Comparison of ENCODE assay signal across 17 cellular contexts in genomic region chr7:117645456-117646181, GRCh38.
A peak's percentile ranks its signal among the peaks of the same experiment; 100 is the strongest.
DNase-seq lines count a peak whose midpoint lies in the region; ATAC-seq, FAIRE-seq and TF ChIP-seq lines count a peak whose summit lies in the region.
"Had no signal": no experiment of that assay in that cellular context is flagged by ENCODE, and none has a peak within 500 bp of the region (broad histone marks: within the 10 kb centered on the region; RNA-seq: fewer than 3 reads in every experiment).

No MANE protein-coding gene starts in this region.

- H3K27ac ChIP-seq in mesendoderm (ENCODE audit: low read depth, low read length): no peak overlapping the region
- no peak overlapping the region for H3K27ac ChIP-seq in upper lobe of right lung
- H3K27ac ChIP-seq: adrenal gland had no signal

- H3K9ac ChIP-seq in mesendoderm (ENCODE audit: low read length): no peak overlapping the region

- no peak overlapping the region for H3K4me2 ChIP-seq in mesendoderm (ENCODE audit: low read length)

- no peak overlapping the region for H2BK120ac ChIP-seq in mesendoderm (ENCODE audit: low read depth, low read length)

- H3K27me3 Mint-ChIP-seq in Caco-2 (ENCODE audit: insufficient read depth, unreplicated experiment): no peaks in the 10 kb centered on the region
- H3K27me3 Mint-ChIP-seq: activated B cell treated with CpG ODN at 0.5 μM for 24 hours; CD4-positive, CD25-positive, alpha-beta regulatory T cell had no signal

- no peak overlapping the region for H2BK15ac ChIP-seq in mesendoderm (replicated peaks; ENCODE audit: low read depth)

- H3K36me3 ChIP-seq in Caco-2 (ENCODE audit: control insufficient read depth, insufficient read depth, low read length) (peaks cover 3% of the 10 kb centered on the region), bronchial epithelial cell (ENCODE audit: control insufficient read depth, insufficient read depth, low read length) (no peaks in the 10 kb centered on the region), mesendoderm (ENCODE audit: control insufficient read depth, insufficient read depth, low read length) (no peaks in the 10 kb centered on the region), upper lobe of right lung (no peaks in the 10 kb centered on the region)
- H3K36me3 ChIP-seq: adrenal gland had no signal

- peaks cover 36% of the 10 kb centered on the region for H3K4me1 ChIP-seq in Caco-2
- no peaks in the 10 kb centered on the region for H3K4me1 ChIP-seq in mesendoderm (ENCODE audit: control insufficient read depth, low read depth, low read length)
- no peaks in the 10 kb centered on the region for H3K4me1 ChIP-seq in upper lobe of right lung
- H3K4me1 ChIP-seq: adrenal gland had no signal

- H3K4ac ChIP-seq in mesendoderm (ENCODE audit: low read depth, low read length): no peak overlapping the region

- no peaks in the 10 kb centered on the region for H3K79me2 ChIP-seq in mesendoderm (ENCODE audit: control insufficient read depth, insufficient read depth, low read length)

- peak overlapping the region; percentile 72 for H3K27ac Mint-ChIP-seq in Caco-2 (ENCODE audit: unreplicated experiment)
- H3K27ac Mint-ChIP-seq in activated naive CD4-positive, alpha-beta T cell treated with anti-CD3 and anti-CD28 coated beads, Interleukin-2, amount 50 U/mL, for 72 hours: no peak overlapping the region
- H3K27ac Mint-ChIP-seq: activated B cell treated with CpG ODN at 0.5 μM for 24 hours; CD4-positive, CD25-positive, alpha-beta regulatory T cell; natural killer cell had no signal

- no TSS peak for BruUV-seq in Caco-2 (replicated peaks; lab: Mats Ljungman, UMichigan)

- H3K79me1 ChIP-seq in mesendoderm (ENCODE audit: low read length): no peaks in the 10 kb centered on the region

- intact Hi-C loops in Caco-2 (cut with micrococcal nuclease; ENCODE audit: unreplicated experiment) (loop anchor here (1.0 kb wide), 2 partner anchors 20 to 57 kb away; no protein-coding TSS in a partner anchor), upper lobe of right lung (cut with DNase I) (no loop called here)

- H3K9me3 Mint-ChIP-seq in Caco-2 (ENCODE audit: unreplicated experiment): no peaks in the 10 kb centered on the region
- peaks cover 6 to 11% of the 10 kb centered on the region in 2 donors for H3K9me3 Mint-ChIP-seq in activated naive CD4-positive, alpha-beta T cell treated with anti-CD3 and anti-CD28 coated beads, Interleukin-2, amount 50 U/mL, for 72 hours
- H3K9me3 Mint-ChIP-seq: activated B cell treated with CpG ODN at 0.5 μM for 24 hours had no signal

- no peaks in the 10 kb centered on the region for H3K27me3 ChIP-seq in Caco-2 (replicated peaks; ENCODE audit: control insufficient read depth, insufficient read depth, low read length)
- no peaks in the 10 kb centered on the region for H3K27me3 ChIP-seq in bronchial epithelial cell (ENCODE audit: control insufficient read depth, insufficient read depth, low read length)
- H3K27me3 ChIP-seq in mesendoderm (ENCODE audit: insufficient read depth, low read length, poor library complexity): no peaks in the 10 kb centered on the region
- H3K27me3 ChIP-seq in upper lobe of right lung: no peaks in the 10 kb centered on the region
- H3K27me3 ChIP-seq: adrenal gland had no signal

- no peak overlapping the region for H2BK5ac ChIP-seq in mesendoderm (ENCODE audit: low read length)

- no peak overlapping the region for H4K8ac ChIP-seq in mesendoderm (ENCODE audit: low read depth, low read length)

- ATAC-seq in upper lobe of right lung: no peak
- no peak for ATAC-seq in activated naive CD4-positive, alpha-beta T cell treated with anti-CD3 and anti-CD28 coated beads, Interleukin-2, amount 50 U/mL, for 72 hours
- no peak for ATAC-seq in GM21786 (IDR thresholded peaks at IDR 0.05; ENCODE audit: unreplicated experiment)
- ATAC-seq: natural killer cell, right cardiac atrium had no signal

- no peak overlapping the region for H2AK5ac ChIP-seq in mesendoderm (ENCODE audit: low read length)

- no peak overlapping the region for H3K56ac ChIP-seq in mesendoderm (ENCODE audit: low read length)

- no peak overlapping the region for H3K4me3 Mint-ChIP-seq in Caco-2 (ENCODE audit: unreplicated experiment)
- H3K4me3 Mint-ChIP-seq: activated B cell treated with CpG ODN at 0.5 μM for 24 hours; CD4-positive, CD25-positive, alpha-beta regulatory T cell; natural killer cell had no signal

- H3K9me3 ChIP-seq in Caco-2: no peaks in the 10 kb centered on the region
- H3K9me3 ChIP-seq in upper lobe of right lung: no peaks in the 10 kb centered on the region
- H3K9me3 ChIP-seq: adrenal gland had no signal

- H3K4me1 Mint-ChIP-seq in Caco-2 (ENCODE audit: low read depth, unreplicated experiment): peaks cover 38% of the 10 kb centered on the region
- H3K4me1 Mint-ChIP-seq: activated B cell treated with CpG ODN at 0.5 μM for 24 hours; CD4-positive, CD25-positive, alpha-beta regulatory T cell; natural killer cell had no signal

- FAIRE-seq in bronchial epithelial cell (lab: Jason Lieb, UNC): no peak
- FAIRE-seq: kidney had no signal

- H3K4me3 ChIP-seq in Caco-2 (ENCODE audit: low read depth, low read length): no peak overlapping the region
- no peak overlapping the region for H3K4me3 ChIP-seq in bronchial epithelial cell (ENCODE audit: low read depth, low read length)
- H3K4me3 ChIP-seq in mesendoderm (ENCODE audit: low read length): no peak overlapping the region
- no peak overlapping the region for H3K4me3 ChIP-seq in upper lobe of right lung
- H3K4me3 ChIP-seq: adrenal gland had no signal

- H3K23ac ChIP-seq in mesendoderm (ENCODE audit: low read length): no peak overlapping the region

- POLR2A ChIA-PET in Caco-2 (lab: Charles Lee): no interaction called here

- no peak overlapping the region for H4K5ac ChIP-seq in mesendoderm (ENCODE audit: low read length)

- H3K36me3 Mint-ChIP-seq in Caco-2 (ENCODE audit: insufficient read depth, unreplicated experiment): peaks cover 70% of the 10 kb centered on the region
- peaks cover 0 to 4% of the 10 kb centered on the region in 2 donors for H3K36me3 Mint-ChIP-seq in activated naive CD4-positive, alpha-beta T cell treated with anti-CD3 and anti-CD28 coated beads, Interleukin-2, amount 50 U/mL, for 72 hours
- H3K36me3 Mint-ChIP-seq: CD4-positive, CD25-positive, alpha-beta regulatory T cell; natural killer cell had no signal

- TF ChIP-seq CTCF in Caco-2 (IDR thresholded peaks at IDR 0.05; ENCODE audit: insufficient read depth in 1 of 2, low read depth in 1 of 2, low read length in 1 of 2, severe bottlenecking in 1 of 2, unreplicated experiment in 1 of 2): no peak
- no peak for TF ChIP-seq CTCF in bronchial epithelial cell (IDR thresholded peaks at IDR 0.05; ENCODE audit: insufficient read depth, low read length, severe bottlenecking)
- no peak for TF ChIP-seq CTCF in upper lobe of right lung (IDR thresholded peaks at IDR 0.05)

- DNase-seq in Caco-2 (peak; percentile 59 to 60), M059J (ENCODE audit: low read depth) (peak; percentile 76), bronchial epithelial cell (ENCODE audit: low read depth) (peak; percentile 73), mesendoderm (peak; percentile 25), upper lobe of right lung (no peak), middle frontal gyrus (ENCODE audit: extremely low spot score, low spot score) (no peak)
- no peak for DNase-seq in activated naive CD4-positive, alpha-beta T cell treated with anti-CD3 and anti-CD28 coated beads, Interleukin-2, amount 50 U/mL, for 72 hours (ENCODE audit: low spot score in 2 of 2)
- DNase-seq: activated B cell treated with CpG ODN at 0.5 μM for 24 hours; adrenal gland; CD4-positive, CD25-positive, alpha-beta regulatory T cell; effector CD4-positive, alpha-beta T cell; kidney; natural killer cell; NCI-H2029 treated with DMSO at 0.1 percent for 48 hours; NCI-H774; right cardiac atrium had no signal

- no peak overlapping the region for H3K18ac ChIP-seq in mesendoderm (ENCODE audit: low read length)

- CTCF ChIA-PET in Caco-2 (lab: Charles Lee): no interaction called here

Comparison
In these comparisons a context has a peak if more than half of its experiments do, and no peak if none do; other contexts are left out.
1. DNase-seq: peak in Caco-2 (2 of 2), M059J (single experiment), bronchial epithelial cell (single experiment) and mesendoderm (single experiment); none in upper lobe of right lung (single experiment), activated naive CD4-positive, alpha-beta T cell treated with anti-CD3 and anti-CD28 coated beads, Interleukin-2, amount 50 U/mL, for 72 hours (0 of 2) and middle frontal gyrus (single experiment).